Comparison of ENCODE assay signal across 8 cellular contexts in genomic region chr6:158645064-158646022, GRCh38. TPM values are rescaled to one million over a fixed set of nuclear protein-coding genes. Genes with fewer than 3 reads are reported as not detected.
DNase-seq lines count a peak whose midpoint lies in the region; ATAC-seq and TF ChIP-seq lines count a peak whose summit lies in the region.

No MANE protein-coding gene starts in this region.

- TF ChIP-seq EP300 in tibial nerve (IDR thresholded peaks at IDR 0.05): no peak

- peaks cover 81% of the 10 kb centered on the region for H3K4me1 Mint-ChIP-seq in HFFc6 (ENCODE audit: low read depth)

- intact Hi-C loops in right lobe of liver (cut with DNase I): no loop called here
- intact Hi-C loops in posterior cingulate gyrus (cut with DNase I): no loop called here

- CTCF ChIA-PET in AG04449 (lab: Yijun Ruan, JAX) (interaction anchor here (1.0 to 4.8 kb wide), 10 partner anchors 14 to 431 kb away, joined by 3 to 29 read pairs (median 3); no protein-coding TSS in a partner anchor), GM10248 (lab: Yijun Ruan, JAX) (interaction anchor here (0.6 to 5.0 kb wide), 11 partner anchors 10 to 489 kb away, joined by 3 to 30 read pairs (median 4); no protein-coding TSS in a partner anchor)

- TF ChIP-seq CTCF in AG04449 (IDR thresholded peaks at IDR 0.05; ENCODE audit: insufficient read depth, low read length, missing control alignments) (no peak), HFFc6 (IDR thresholded peaks at IDR 0.05) (no peak), right lobe of liver (IDR thresholded peaks at IDR 0.05) (no peak), tibial nerve (IDR thresholded peaks at IDR 0.05) (no peak), GM10248 (IDR thresholded peaks at IDR 0.05; ENCODE audit: control extremely low read depth, extremely low read depth, low read depth, missing control alignments) (no peak)

- H3K4me1 ChIP-seq in right lobe of liver (peaks cover 0 to 16% (median 9%) of the 10 kb centered on the region in 4 donors), tibial nerve (peaks cover 0 to 33% (median 22%) of the 10 kb centered on the region in 4 donors)

- no peaks in the 10 kb centered on the region for H3K27me3 ChIP-seq in right lobe of liver
- no peaks in the 10 kb centered on the region for H3K27me3 ChIP-seq in tibial nerve

- TF ChIP-seq POLR2A in right lobe of liver (IDR thresholded peaks at IDR 0.05) (no peak), tibial nerve (IDR thresholded peaks at IDR 0.05) (no peak)

- DNase-seq in AG04449 (ENCODE audit: low read depth, low spot score) (no peak), HFFc6 (no peak), right lobe of liver (peak in 1 of 3 donors; percentile 36), tibial nerve (ENCODE audit: low spot score in 2 of 2) (no peak), GM10248 (ENCODE audit: extremely low spot score) (no peak), posterior cingulate gyrus (no peak)

- H3K9me3 Mint-ChIP-seq in HFFc6: no peaks in the 10 kb centered on the region

- H3K27ac ChIP-seq in angular gyrus (ENCODE audit: low read depth, low read length): peak overlapping the region; percentile 41
- H3K27ac ChIP-seq in right lobe of liver: peak overlapping the region; percentile 92 to 97 (median 92)
- peak overlapping the region; percentile 79 to 97 (median 94) for H3K27ac ChIP-seq in tibial nerve

- POLR2A ChIA-PET in AG04449 (lab: Yijun Ruan, JAX) (interaction anchor here (0.6 to 1.4 kb wide), 4 partner anchors 10 to 290 kb away, joined by 3 to 6 read pairs (median 4); no protein-coding TSS in a partner anchor), GM10248 (lab: Yijun Ruan, JAX) (interaction anchor here (0.9 to 1.5 kb wide), 2 partner anchors 8 to 21 kb away, joined by 3 to 14 read pairs; no protein-coding TSS in a partner anchor)

- peaks cover 2% of the 10 kb centered on the region; the same call in 1 of the 2 replicates for H3K27me3 Mint-ChIP-seq in HFFc6 (ENCODE audit: insufficient read depth)

- H3K27ac Mint-ChIP-seq in HFFc6: peak overlapping the region; percentile 89

- peak overlapping the region; percentile 92 for H3K4me3 Mint-ChIP-seq in HFFc6

- H3K36me3 ChIP-seq in right lobe of liver (peaks cover 0 to 4% (median 0%) of the 10 kb centered on the region in 4 donors), tibial nerve (peaks cover 0 to 3% (median 0%) of the 10 kb centered on the region in 3 donors)

- H3K9me3 ChIP-seq in right lobe of liver: no peaks in the 10 kb centered on the region
- no peaks in the 10 kb centered on the region for H3K9me3 ChIP-seq in tibial nerve

- ATAC-seq in right lobe of liver (no peak), GM18907 (IDR thresholded peaks at IDR 0.05; ENCODE audit: unreplicated experiment) (no peak)

- peaks cover 27% of the 10 kb centered on the region for H3K36me3 Mint-ChIP-seq in HFFc6 (ENCODE audit: low read depth)

- H3K4me3 ChIP-seq in AG04449 (ENCODE audit: low read depth, low read length) (peak overlapping the region; percentile 99), right lobe of liver (peak overlapping the region; percentile 82 to 100 (median 97)), tibial nerve (peak overlapping the region; percentile 77 to 89 (median 86))

- WGBS in right lobe of liver (ENCODE audit: insufficient coverage, low coverage, low lambda C conversion rate, missing lambda C conversion rate): 26% methylated on average over 18 of the region's 21 CpGs
- 34 to 36% methylated on average over 21 of the region's 21 CpGs for WGBS in tibial nerve, 2 donors

RNA-seq across cellular contexts. Expression of gene DYNLT1, which starts 0.8 kb away (rescaled TPM):
- 100 to 1,000 TPM; 163 to 185 (median 170) TPM for total RNA-seq in HFFc6 (2021; fragmentation: NEBNext Ultra II Directional; extraction: Animal tissue kit (Norgen Biotek cat#: 25700))
- total RNA-seq in right lobe of liver: 10 to 100 TPM; 31.5 to 69.5 (median 40.0) TPM
- 10 to 100 TPM; 36.6 to 80.0 (median 49.1) TPM for total RNA-seq in tibial nerve

RNA-seq across cellular contexts. Expression of gene SYTL3, which starts 4.5 kb away (rescaled TPM):
- total RNA-seq in HFFc6 (2021; fragmentation: NEBNext Ultra II Directional; extraction: Animal tissue kit (Norgen Biotek cat#: 25700)): 1 to 10 TPM; 3.1 to 5.7 (median 3.9) TPM
- total RNA-seq in right lobe of liver (1 to 10 TPM in 4 of 6 experiments, under 1 TPM in 2; 0.66 to 1.7 (median 1.0) TPM), tibial nerve (1 to 10 TPM; 1.3 to 6.7 (median 3.6) TPM)

Comparison
In these comparisons a context has a peak if more than half of its experiments do, and no peak if none do; other contexts are left out.
1. H3K27ac ChIP-seq: peak in every context shown above with its lines; median percentile 94 in tibial nerve; 92 in right lobe of liver; 41 in angular gyrus.